Comparison of ENCODE assay signal across 1 cellular context in the genomic region with DNA sequence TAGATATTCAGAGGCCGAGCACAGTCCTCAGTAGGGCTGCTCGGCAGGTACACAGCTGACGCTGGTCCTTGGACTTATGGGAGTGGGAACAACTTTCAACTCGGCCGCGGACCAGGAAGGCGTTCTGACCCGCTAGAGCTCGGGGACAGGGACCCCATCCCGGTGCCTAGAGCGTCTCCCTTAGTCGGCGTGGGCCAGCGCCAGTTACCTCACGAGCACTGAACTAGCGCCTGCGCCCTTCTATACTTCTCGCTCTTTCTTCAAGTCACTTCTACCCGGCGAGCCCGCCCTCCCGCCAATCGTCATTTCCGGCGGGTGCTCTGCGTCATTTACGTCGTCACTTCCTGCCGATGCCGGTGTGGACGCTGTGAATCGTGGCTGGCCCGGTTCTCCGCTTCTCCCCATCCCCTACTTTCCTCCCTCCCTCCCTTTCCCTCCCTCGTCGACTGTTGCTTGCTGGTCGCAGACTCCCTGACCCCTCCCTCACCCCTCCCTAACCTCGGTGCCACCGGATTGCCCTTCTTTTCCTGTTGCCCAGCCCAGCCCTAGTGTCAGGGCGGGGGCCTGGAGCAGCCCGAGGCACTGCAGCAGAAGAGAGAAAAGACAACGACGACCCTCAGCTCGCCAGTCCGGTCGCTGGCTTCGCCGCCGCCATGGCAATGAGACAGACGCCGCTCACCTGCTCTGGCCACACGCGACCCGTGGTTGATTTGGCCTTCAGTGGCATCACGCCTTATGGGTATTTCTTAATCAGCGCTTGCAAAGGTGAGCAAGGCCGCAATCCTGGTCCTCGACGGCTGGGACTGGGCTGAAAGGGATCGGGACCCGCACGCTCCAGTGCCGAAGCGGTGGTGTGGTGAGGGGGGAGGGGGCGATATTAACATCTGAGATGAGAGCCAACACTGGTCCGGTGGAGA.
A peak's percentile ranks its signal among the peaks of the same experiment; 100 is the strongest.
TF ChIP-seq lines count a peak whose summit lies in the region.

TSS of gene STRAP (plus strand) at position 333 of the 917 bp plus-strand sequence. CDS start at position 654, 321 bp downstream.

TF ChIP-seq in HepG2, 621 proteins besides CTCF, POLR2A, EP300 and RAD21 (continued from another document and continues in another):
- peak; percentile 58; the same call in 1 of the 2 replicates for TF ChIP-seq HINFP (CRISPR knock-in tag; IDR thresholded peaks at IDR 0.05; ENCODE audit: low read depth)
- TF ChIP-seq DMAP1 (CRISPR knock-in tag; IDR thresholded peaks at IDR 0.05) = peak; percentile 66; the same call in 1 of the 2 replicates
- no peak; the same call in 1 of the 2 replicates for TF ChIP-seq ZMYM2 (CRISPR knock-in tag; IDR thresholded peaks at IDR 0.05)
- no peak for TF ChIP-seq ZNF30 (CRISPR knock-in tag; IDR thresholded peaks at IDR 0.05)
- peak; percentile 6; the same call in 1 of the 2 replicates for TF ChIP-seq FOXO1 (CRISPR knock-in tag; IDR thresholded peaks at IDR 0.05)
- TF ChIP-seq ZNF564 (CRISPR knock-in tag; IDR thresholded peaks at IDR 0.05) = peak; percentile 76; the same call in 1 of the 2 replicates
- peak; percentile 50; the same call in 1 of the 2 replicates for TF ChIP-seq ZNF224 (CRISPR knock-in tag; IDR thresholded peaks at IDR 0.05)
- TF ChIP-seq MYC (CRISPR knock-in tag; IDR thresholded peaks at IDR 0.05; ENCODE audit: borderline replicate concordance) = peak; percentile 38; the same call in 1 of the 2 replicates
- TF ChIP-seq, protein P1, sequence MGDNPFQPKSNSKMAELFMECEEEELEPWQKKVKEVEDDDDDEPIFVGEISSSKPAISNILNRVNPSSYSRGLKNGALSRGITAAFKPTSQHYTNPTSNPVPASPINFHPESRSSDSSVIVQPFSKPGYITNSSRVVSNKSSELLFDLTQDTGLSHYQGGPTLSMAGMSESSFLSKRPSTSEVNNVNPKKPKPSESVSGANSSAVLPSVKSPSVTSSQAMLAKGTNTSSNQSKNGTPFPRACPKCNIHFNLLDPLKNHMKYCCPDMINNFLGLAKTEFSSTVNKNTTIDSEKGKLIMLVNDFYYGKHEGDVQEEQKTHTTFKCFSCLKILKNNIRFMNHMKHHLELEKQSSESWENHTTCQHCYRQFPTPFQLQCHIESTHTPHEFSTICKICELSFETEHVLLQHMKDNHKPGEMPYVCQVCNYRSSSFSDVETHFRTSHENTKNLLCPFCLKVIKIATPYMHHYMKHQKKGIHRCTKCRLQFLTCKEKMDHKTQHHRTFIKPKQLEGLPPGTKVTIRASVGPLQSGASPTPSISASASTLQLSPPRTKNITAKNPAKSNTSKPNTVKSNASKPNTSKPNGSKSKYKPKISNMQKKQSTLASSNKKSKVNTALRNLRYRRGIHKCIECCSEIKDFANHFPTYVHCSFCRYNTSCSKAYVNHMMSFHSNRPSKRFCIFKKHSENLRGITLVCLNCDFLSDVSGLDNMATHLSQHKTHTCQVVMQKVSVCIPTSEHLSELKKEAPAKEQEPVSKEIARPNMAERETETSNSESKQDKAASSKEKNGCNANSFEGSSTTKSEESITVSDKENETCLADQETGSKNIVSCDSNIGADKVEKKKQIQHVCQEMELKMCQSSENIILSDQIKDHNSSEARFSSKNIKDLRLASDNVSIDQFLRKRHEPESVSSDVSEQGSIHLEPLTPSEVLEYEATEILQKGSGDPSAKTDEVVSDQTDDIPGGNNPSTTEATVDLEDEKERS (CRISPR knock-in tag; IDR thresholded peaks at IDR 0.05) = peak; percentile 52; the same call in 1 of the 2 replicates
- TF ChIP-seq CC2D1A (CRISPR knock-in tag; IDR thresholded peaks at IDR 0.05) = no peak
- peak; percentile 71; the same call in 1 of the 2 replicates for TF ChIP-seq ZNF670 (CRISPR knock-in tag; IDR thresholded peaks at IDR 0.05; ENCODE audit: borderline replicate concordance)
- TF ChIP-seq ARID3A (IDR thresholded peaks at IDR 0.05; ENCODE audit: low read depth, low read length) = no peak
- TF ChIP-seq, protein P2, sequence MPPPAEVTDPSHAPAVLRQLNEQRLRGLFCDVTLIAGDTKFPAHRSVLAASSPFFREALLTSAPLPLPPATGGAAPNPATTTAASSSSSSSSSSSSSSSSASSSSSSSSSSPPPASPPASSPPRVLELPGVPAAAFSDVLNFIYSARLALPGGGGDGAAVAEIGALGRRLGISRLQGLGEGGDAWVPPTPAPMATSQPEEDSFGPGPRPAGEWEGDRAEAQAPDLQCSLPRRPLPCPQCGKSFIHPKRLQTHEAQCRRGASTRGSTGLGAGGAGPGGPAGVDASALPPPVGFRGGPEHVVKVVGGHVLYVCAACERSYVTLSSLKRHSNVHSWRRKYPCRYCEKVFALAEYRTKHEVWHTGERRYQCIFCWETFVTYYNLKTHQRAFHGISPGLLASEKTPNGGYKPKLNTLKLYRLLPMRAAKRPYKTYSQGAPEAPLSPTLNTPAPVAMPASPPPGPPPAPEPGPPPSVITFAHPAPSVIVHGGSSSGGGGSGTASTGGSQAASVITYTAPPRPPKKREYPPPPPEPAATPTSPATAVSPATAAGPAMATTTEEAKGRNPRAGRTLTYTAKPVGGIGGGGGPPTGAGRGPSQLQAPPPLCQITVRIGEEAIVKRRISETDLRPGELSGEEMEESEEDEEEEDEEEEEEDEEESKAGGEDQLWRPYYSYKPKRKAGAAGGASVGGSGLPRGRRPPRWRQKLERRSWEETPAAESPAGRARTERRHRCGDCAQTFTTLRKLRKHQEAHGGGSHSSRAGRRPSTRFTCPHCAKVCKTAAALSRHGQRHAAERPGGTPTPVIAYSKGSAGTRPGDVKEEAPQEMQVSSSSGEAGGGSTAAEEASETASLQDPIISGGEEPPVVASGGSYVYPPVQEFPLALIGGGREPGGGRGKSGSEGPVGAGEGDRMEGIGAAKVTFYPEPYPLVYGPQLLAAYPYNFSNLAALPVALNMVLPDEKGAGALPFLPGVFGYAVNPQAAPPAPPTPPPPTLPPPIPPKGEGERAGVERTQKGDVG (CRISPR knock-in tag; IDR thresholded peaks at IDR 0.05; ENCODE audit: borderline replicate concordance) = no peak
- TF ChIP-seq, protein P3, sequence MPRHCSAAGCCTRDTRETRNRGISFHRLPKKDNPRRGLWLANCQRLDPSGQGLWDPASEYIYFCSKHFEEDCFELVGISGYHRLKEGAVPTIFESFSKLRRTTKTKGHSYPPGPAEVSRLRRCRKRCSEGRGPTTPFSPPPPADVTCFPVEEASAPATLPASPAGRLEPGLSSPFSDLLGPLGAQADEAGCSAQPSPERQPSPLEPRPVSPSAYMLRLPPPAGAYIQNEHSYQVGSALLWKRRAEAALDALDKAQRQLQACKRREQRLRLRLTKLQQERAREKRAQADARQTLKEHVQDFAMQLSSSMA (CRISPR knock-in tag; IDR thresholded peaks at IDR 0.05) = 0 out of 2 replicates have a peak, but pooled peaks have one; percentile 27
- TF ChIP-seq ZNF841 (CRISPR knock-in tag; IDR thresholded peaks at IDR 0.05; ENCODE audit: borderline replicate concordance) = no peak
- TF ChIP-seq ZKSCAN1 (IDR thresholded peaks at IDR 0.05; ENCODE audit: low read length) = no peak
- no peak for TF ChIP-seq NR2F6 (IDR thresholded peaks at IDR 0.05)
- TF ChIP-seq NR2F6 (CRISPR knock-in tag; IDR thresholded peaks at IDR 0.05) = no peak
- TF ChIP-seq ZFP36L1 (CRISPR knock-in tag; IDR thresholded peaks at IDR 0.05) = peak; percentile 81
- peak; percentile 76; the same call in 1 of the 2 replicates for TF ChIP-seq SPEN (CRISPR knock-in tag; IDR thresholded peaks at IDR 0.05; ENCODE audit: low read depth)
- peak; percentile 38 for TF ChIP-seq PAXIP1 (CRISPR knock-in tag; conservative IDR thresholded peaks at IDR 0.05)
- TF ChIP-seq, protein P4, sequence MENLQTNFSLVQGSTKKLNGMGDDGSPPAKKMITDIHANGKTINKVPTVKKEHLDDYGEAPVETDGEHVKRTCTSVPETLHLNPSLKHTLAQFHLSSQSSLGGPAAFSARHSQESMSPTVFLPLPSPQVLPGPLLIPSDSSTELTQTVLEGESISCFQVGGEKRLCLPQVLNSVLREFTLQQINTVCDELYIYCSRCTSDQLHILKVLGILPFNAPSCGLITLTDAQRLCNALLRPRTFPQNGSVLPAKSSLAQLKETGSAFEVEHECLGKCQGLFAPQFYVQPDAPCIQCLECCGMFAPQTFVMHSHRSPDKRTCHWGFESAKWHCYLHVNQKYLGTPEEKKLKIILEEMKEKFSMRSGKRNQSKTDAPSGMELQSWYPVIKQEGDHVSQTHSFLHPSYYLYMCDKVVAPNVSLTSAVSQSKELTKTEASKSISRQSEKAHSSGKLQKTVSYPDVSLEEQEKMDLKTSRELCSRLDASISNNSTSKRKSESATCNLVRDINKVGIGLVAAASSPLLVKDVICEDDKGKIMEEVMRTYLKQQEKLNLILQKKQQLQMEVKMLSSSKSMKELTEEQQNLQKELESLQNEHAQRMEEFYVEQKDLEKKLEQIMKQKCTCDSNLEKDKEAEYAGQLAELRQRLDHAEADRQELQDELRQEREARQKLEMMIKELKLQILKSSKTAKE (CRISPR knock-in tag; IDR thresholded peaks at IDR 0.05; ENCODE audit: borderline replicate concordance) = 0 out of 2 replicates have a peak, but pooled peaks have one; percentile 14
- TF ChIP-seq, protein P5, sequence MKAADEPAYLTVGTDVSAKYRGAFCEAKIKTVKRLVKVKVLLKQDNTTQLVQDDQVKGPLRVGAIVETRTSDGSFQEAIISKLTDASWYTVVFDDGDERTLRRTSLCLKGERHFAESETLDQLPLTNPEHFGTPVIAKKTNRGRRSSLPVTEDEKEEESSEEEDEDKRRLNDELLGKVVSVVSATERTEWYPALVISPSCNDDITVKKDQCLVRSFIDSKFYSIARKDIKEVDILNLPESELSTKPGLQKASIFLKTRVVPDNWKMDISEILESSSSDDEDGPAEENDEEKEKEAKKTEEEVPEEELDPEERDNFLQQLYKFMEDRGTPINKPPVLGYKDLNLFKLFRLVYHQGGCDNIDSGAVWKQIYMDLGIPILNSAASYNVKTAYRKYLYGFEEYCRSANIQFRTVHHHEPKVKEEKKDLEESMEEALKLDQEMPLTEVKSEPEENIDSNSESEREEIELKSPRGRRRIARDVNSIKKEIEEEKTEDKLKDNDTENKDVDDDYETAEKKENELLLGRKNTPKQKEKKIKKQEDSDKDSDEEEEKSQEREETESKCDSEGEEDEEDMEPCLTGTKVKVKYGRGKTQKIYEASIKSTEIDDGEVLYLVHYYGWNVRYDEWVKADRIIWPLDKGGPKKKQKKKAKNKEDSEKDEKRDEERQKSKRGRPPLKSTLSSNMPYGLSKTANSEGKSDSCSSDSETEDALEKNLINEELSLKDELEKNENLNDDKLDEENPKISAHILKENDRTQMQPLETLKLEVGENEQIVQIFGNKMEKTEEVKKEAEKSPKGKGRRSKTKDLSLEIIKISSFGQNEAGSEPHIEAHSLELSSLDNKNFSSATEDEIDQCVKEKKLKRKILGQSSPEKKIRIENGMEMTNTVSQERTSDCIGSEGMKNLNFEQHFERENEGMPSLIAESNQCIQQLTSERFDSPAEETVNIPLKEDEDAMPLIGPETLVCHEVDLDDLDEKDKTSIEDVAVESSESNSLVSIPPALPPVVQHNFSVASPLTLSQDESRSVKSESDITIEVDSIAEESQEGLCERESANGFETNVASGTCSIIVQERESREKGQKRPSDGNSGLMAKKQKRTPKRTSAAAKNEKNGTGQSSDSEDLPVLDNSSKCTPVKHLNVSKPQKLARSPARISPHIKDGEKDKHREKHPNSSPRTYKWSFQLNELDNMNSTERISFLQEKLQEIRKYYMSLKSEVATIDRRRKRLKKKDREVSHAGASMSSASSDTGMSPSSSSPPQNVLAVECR (CRISPR knock-in tag; IDR thresholded peaks at IDR 0.05; ENCODE audit: borderline replicate concordance) = peak; percentile 94
- peak; percentile 53 for TF ChIP-seq TBX2 (CRISPR knock-in tag; IDR thresholded peaks at IDR 0.05; ENCODE audit: borderline replicate concordance)
- TF ChIP-seq GPN1 (CRISPR knock-in tag; IDR thresholded peaks at IDR 0.05; ENCODE audit: borderline replicate concordance) = no peak
- TF ChIP-seq CEBPB (IDR thresholded peaks at IDR 0.05; ENCODE audit: borderline replicate concordance, low read depth, low read length) = peak; percentile 59; the same call in 1 of the 2 replicates
- no peak for TF ChIP-seq ZNF780A (CRISPR knock-in tag; IDR thresholded peaks at IDR 0.05)
